In genomic region chr16:85472514-85472913, GRCh38 we compare ENCODE assay signal across 14 cellular contexts.
A peak's percentile ranks its signal among the peaks of the same experiment; 100 is the strongest.
DNase-seq lines count a peak whose midpoint lies in the region; ATAC-seq and TF ChIP-seq lines count a peak whose summit lies in the region.
"Had no signal": no experiment of that assay in that cellular context is flagged by ENCODE, and none has a peak within 500 bp of the region (broad histone marks: within the 10 kb centered on the region; RNA-seq: fewer than 3 reads in every experiment).

No MANE protein-coding gene starts in this region.

- H2BK5ac ChIP-seq in neuronal stem cell (ENCODE audit: low read length), result peak overlapping the region; percentile 12

- peak overlapping the region in 2 of 11 experiments; percentile 22 to 25; a peak in 2 of 22 replicates for H3K9ac ChIP-seq in BLaER1 treated with 17β-estradiol and CSF1 and Interleukin-3, amounts not matched to agents 10 nM and 100 nM
- H3K9ac ChIP-seq in HCT116 (ENCODE audit: low read length) (no peak overlapping the region), endodermal cell (ENCODE audit: extremely low read depth, low read length, poor library complexity, severe bottlenecking) (no peak overlapping the region), neuronal stem cell (ENCODE audit: low read depth, low read length, poor library complexity) (no peak overlapping the region)

- H4K91ac ChIP-seq in neuronal stem cell (ENCODE audit: low read depth, low read length, poor library complexity), result peak overlapping the region; percentile 2

- peak overlapping the region in 8 of 11 experiments; percentile 54 to 95 (median 85); a peak in 17 of 22 replicates for H3K4me2 ChIP-seq in BLaER1 treated with 17β-estradiol and CSF1 and Interleukin-3, amounts not matched to agents 10 nM and 100 nM
- H3K4me2 ChIP-seq in HCT116 (ENCODE audit: low read length) (peak overlapping the region; percentile 39), neuronal stem cell (ENCODE audit: insufficient read depth, low read length, poor library complexity, severe bottlenecking) (no peak overlapping the region)

- no peaks in the 10 kb centered on the region for H3K9me3 Mint-ChIP-seq in endodermal cell
- H3K9me3 Mint-ChIP-seq: CD8-positive, alpha-beta T cell had no signal

- no peaks in the 10 kb centered on the region for H3K36me3 Mint-ChIP-seq in endodermal cell (ENCODE audit: low read depth)
- H3K36me3 Mint-ChIP-seq: CD8-positive, alpha-beta T cell had no signal

- no peak overlapping the region for H4K8ac ChIP-seq in neuronal stem cell (ENCODE audit: low read depth, low read length)

- H3K27ac Mint-ChIP-seq in endodermal cell, result no peak overlapping the region
- H3K27ac Mint-ChIP-seq: CD8-positive, alpha-beta T cell had no signal

- no peak overlapping the region for H3K23ac ChIP-seq in neuronal stem cell (ENCODE audit: low read depth, low read length, poor library complexity)

- H3K9me2 ChIP-seq in HCT116 (ENCODE audit: insufficient read depth), result no peaks in the 10 kb centered on the region

- ATAC-seq in HCT116 (0 out of 2 replicates have a peak, but pooled peaks have one; percentile 4), body of pancreas (no peak)
- ATAC-seq: CD8-positive, alpha-beta T cell had no signal

- TF ChIP-seq POLR2A in HCT116 (IDR thresholded peaks at IDR 0.05; ENCODE audit: borderline replicate concordance, extremely low read depth, insufficient read depth, insufficient read length) (no peak), body of pancreas (IDR thresholded peaks at IDR 0.05) (no peak)

- no peak overlapping the region for H2BK120ac ChIP-seq in neuronal stem cell (ENCODE audit: low read depth, low read length)

- no peak overlapping the region for H2AFZ ChIP-seq in HCT116 (ENCODE audit: low read depth, low read length, poor library complexity, severe bottlenecking)
- no peak overlapping the region for H2AFZ ChIP-seq in neuronal stem cell (ENCODE audit: low read length)

- POLR2A ChIA-PET in HCT116 (lab: Charles Lee), result no interaction called here

- H3K14ac ChIP-seq in neuronal stem cell (ENCODE audit: low read length), result no peak overlapping the region

- H3K27me3 Mint-ChIP-seq in endodermal cell (ENCODE audit: insufficient read depth), result no peaks in the 10 kb centered on the region

- peak overlapping the region; percentile 2 for H2AK5ac ChIP-seq in neuronal stem cell (ENCODE audit: low read depth, low read length)

- TF ChIP-seq CTCF in HCT116 (IDR thresholded peaks at IDR 0.05 in 2 of 3, conservative IDR thresholded peaks at IDR 0.05 in 1 of 3; ENCODE audit: borderline replicate concordance in 1 of 3, insufficient read depth in 1 of 3, low read depth in 2 of 3, low read length in 2 of 3) (no peak), endodermal cell (conservative IDR thresholded peaks at IDR 0.05) (no peak), body of pancreas (IDR thresholded peaks at IDR 0.05) (no peak)

- H3K4me3 ChIP-seq in BLaER1 treated with 17β-estradiol and CSF1 and Interleukin-3, amounts not matched to agents 10 nM and 100 nM, result no peak overlapping the region
- H3K4me3 ChIP-seq in HCT116 (replicated peaks in 1 of 2; ENCODE audit: low read depth in 1 of 2, low read length in 2 of 2), result no peak overlapping the region
- no peak overlapping the region for H3K4me3 ChIP-seq in endodermal cell (ENCODE audit: low read length)
- H3K4me3 ChIP-seq in neuronal stem cell (ENCODE audit: low read length in 2 of 2), result no peak overlapping the region
- H3K4me3 ChIP-seq in body of pancreas, result no peak overlapping the region
- H3K4me3 ChIP-seq: SJCRH30 had no signal

- H3K79me1 ChIP-seq in neuronal stem cell (ENCODE audit: low read depth, low read length), result no peaks in the 10 kb centered on the region

- no peaks in the 10 kb centered on the region for H3K9me3 ChIP-seq in BLaER1 treated with 17β-estradiol and CSF1 and Interleukin-3, amounts not matched to agents 10 nM and 100 nM (replicated peaks in 1 of 11)
- H3K9me3 ChIP-seq in HCT116 (ENCODE audit: control insufficient read depth in 1 of 2, insufficient read depth in 1 of 2, low read depth in 1 of 2, low read length in 2 of 2), result no peaks in the 10 kb centered on the region
- H3K9me3 ChIP-seq in endodermal cell (ENCODE audit: control insufficient read depth, low read length), result no peaks in the 10 kb centered on the region
- peaks cover 0 to 1% of the 10 kb centered on the region in 2 donors for H3K9me3 ChIP-seq in neuronal stem cell (replicated peaks in 1 of 2; ENCODE audit: control insufficient read depth in 2 of 2, insufficient read depth in 1 of 2, low read depth in 1 of 2, low read length in 2 of 2)
- no peaks in the 10 kb centered on the region for H3K9me3 ChIP-seq in body of pancreas
- H3K9me3 ChIP-seq: SJCRH30 had no signal

- peaks cover 17 to 90% (median 75%) of the 10 kb centered on the region in 10 experiments for H3K4me1 ChIP-seq in BLaER1 treated with 17β-estradiol and CSF1 and Interleukin-3, amounts not matched to agents 10 nM and 100 nM
- H3K4me1 ChIP-seq in HCT116 (ENCODE audit: control insufficient read depth in 1 of 2, insufficient read depth in 2 of 2, low read length in 2 of 2), result peaks cover 15 to 17% of the 10 kb centered on the region in 2 experiments
- H3K4me1 ChIP-seq in endodermal cell (ENCODE audit: control insufficient read depth, insufficient read depth, low read length), result peaks cover 9% of the 10 kb centered on the region
- H3K4me1 ChIP-seq in neuronal stem cell (ENCODE audit: control insufficient read depth in 2 of 2, insufficient read depth in 1 of 2, low read depth in 1 of 2, low read length in 2 of 2), result peaks cover 21 to 32% of the 10 kb centered on the region in 2 donors
- H3K4me1 ChIP-seq in body of pancreas, result peaks cover 10% of the 10 kb centered on the region

- H3K4ac ChIP-seq in neuronal stem cell (ENCODE audit: low read length), result no peak overlapping the region

- H2BK15ac ChIP-seq in neuronal stem cell (ENCODE audit: low read length), result peak overlapping the region; percentile 60

- RAD21 ChIA-PET in HCT116 (lab: Charles Lee; ENCODE audit: low non-redundant PET in 1 of 2, low total read pairs in 2 of 2, uncharacterized antibody in 2 of 2, unreplicated experiment in 2 of 2), result no interaction called here

- WGBS in endodermal cell (ENCODE audit: insufficient coverage in 1 of 2, insufficient read length in 1 of 2), 2 experiments, result 89 to 90% methylated on average over 7 to 9 of the region's 9 CpGs
- no CpG with 5 or more reads among the region's 9 CpGs for WGBS in neuronal stem cell (ENCODE audit: extremely low coverage in 2 of 2, insufficient read length in 2 of 2, insufficient replicate concordance in 1 of 2), 2 donors
- WGBS in body of pancreas, 2 donors, result 81 to 88% methylated on average over 8 to 9 of the region's 9 CpGs

- peaks cover 0 to 52% (median 0%) of the 10 kb centered on the region in 11 experiments; a peak in 7 of 22 replicates for H3K27me3 ChIP-seq in BLaER1 treated with 17β-estradiol and CSF1 and Interleukin-3, amounts not matched to agents 10 nM and 100 nM
- H3K27me3 ChIP-seq in HCT116 (ENCODE audit: insufficient read depth, low read length) (no peaks in the 10 kb centered on the region), endodermal cell (ENCODE audit: control insufficient read depth, insufficient read depth, low read length, poor library complexity, severe bottlenecking) (no peaks in the 10 kb centered on the region), neuronal stem cell (ENCODE audit: control insufficient read depth in 3 of 3, insufficient read depth in 3 of 3, low read depth in 1 of 3, low read length in 3 of 3) (no peaks in the 10 kb centered on the region), body of pancreas (no peaks in the 10 kb centered on the region)
- H3K27me3 ChIP-seq: SJCRH30 had no signal

- no peaks in the 10 kb centered on the region for H3K36me3 ChIP-seq in BLaER1 treated with 17β-estradiol and CSF1 and Interleukin-3, amounts not matched to agents 10 nM and 100 nM
- H3K36me3 ChIP-seq in HCT116 (ENCODE audit: control insufficient read depth in 1 of 2, insufficient read depth in 2 of 2, low read length in 2 of 2) (no peaks in the 10 kb centered on the region), endodermal cell (ENCODE audit: control insufficient read depth, insufficient read depth, low read length) (no peaks in the 10 kb centered on the region), neuronal stem cell (replicated peaks in 1 of 2; ENCODE audit: control insufficient read depth in 2 of 2, insufficient read depth in 2 of 2, low read length in 2 of 2) (no peaks in the 10 kb centered on the region), body of pancreas (replicated peaks in 1 of 2; ENCODE audit: insufficient read depth in 1 of 2, low read depth in 2 of 2) (no peaks in the 10 kb centered on the region)
- H3K36me3 ChIP-seq: SJCRH30 had no signal

- H3K27ac ChIP-seq in BLaER1 treated with 17β-estradiol and CSF1 and Interleukin-3, amounts not matched to agents 10 nM and 100 nM, result peak overlapping the region in 1 of 11 experiments; percentile 15; a peak in 1 of 22 replicates
- H3K27ac ChIP-seq in HCT116 (ENCODE audit: low read depth, low read length) (no peak overlapping the region), endodermal cell (ENCODE audit: low read depth, low read length) (peak overlapping the region; percentile 2), neuronal stem cell (replicated peaks; ENCODE audit: low read length) (no peak overlapping the region), body of pancreas (peak overlapping the region in 2 of 4 donors; percentile 37 to 40)
- H3K27ac ChIP-seq: RWPE1 had no signal

- DNase-seq in HCT116 (ENCODE audit: low read depth, low spot score) (no peak), endodermal cell (no peak), neuronal stem cell (ENCODE audit: low spot score) (no peak), hypothalamus (lab: John Stamatoyannopoulos, UW) (no peak), NCI-H446 treated with DMSO at 0.1 percent for 48 hours (lab: John Stamatoyannopoulos, UW) (no peak), body of pancreas (no peak)
- no peak for DNase-seq in activated CD4-positive, alpha-beta T cell treated with anti-CD3 and anti-CD28 coated beads for 1 hour
- DNase-seq: CD8-positive, alpha-beta T cell; EL; Kasumi-1; NCI-H526 treated with DMSO at 0.1 percent for 48 hours; SJCRH30 had no signal

- BruUV-seq in HCT116 (replicated peaks; lab: Mats Ljungman, UMichigan), result no TSS peak

- no peak overlapping the region for H2BK12ac ChIP-seq in neuronal stem cell (ENCODE audit: low read length)

- intact Hi-C loops in HCT116 (cut with micrococcal nuclease), result no loop called here
- intact Hi-C loops in body of pancreas (cut with DNase I), result no loop called here

- H3K18ac ChIP-seq in neuronal stem cell (ENCODE audit: low read length), result peak overlapping the region; percentile 5

- CTCF ChIA-PET in HCT116 (lab: Charles Lee), result interaction anchor here (0.9 to 4.6 kb wide), 6 partner anchors 15 to 85 kb away, joined by 3 to 30 read pairs (median 5); no protein-coding TSS in a partner anchor

- H3K4me1 Mint-ChIP-seq in endodermal cell, result peaks cover 20% of the 10 kb centered on the region

- H3K4me3 Mint-ChIP-seq in endodermal cell, result no peak overlapping the region
- H3K4me3 Mint-ChIP-seq: CD8-positive, alpha-beta T cell had no signal

- TF ChIP-seq RAD21 in HCT116 (IDR thresholded peaks at IDR 0.05; ENCODE audit: low read depth), result no peak

- H3K79me2 ChIP-seq in HCT116 (ENCODE audit: insufficient read depth, low read length), result no peaks in the 10 kb centered on the region

- H4K20me1 ChIP-seq in BLaER1 treated with 17β-estradiol and CSF1 and Interleukin-3, amounts not matched to agents 10 nM and 100 nM, result peaks cover 0 to 17% (median 0%) of the 10 kb centered on the region in 11 experiments; a peak in 6 of 22 replicates
- no peaks in the 10 kb centered on the region for H4K20me1 ChIP-seq in HCT116 (ENCODE audit: insufficient read depth)
